ENCODE assay signal across 15 cellular contexts in the genomic region with DNA sequence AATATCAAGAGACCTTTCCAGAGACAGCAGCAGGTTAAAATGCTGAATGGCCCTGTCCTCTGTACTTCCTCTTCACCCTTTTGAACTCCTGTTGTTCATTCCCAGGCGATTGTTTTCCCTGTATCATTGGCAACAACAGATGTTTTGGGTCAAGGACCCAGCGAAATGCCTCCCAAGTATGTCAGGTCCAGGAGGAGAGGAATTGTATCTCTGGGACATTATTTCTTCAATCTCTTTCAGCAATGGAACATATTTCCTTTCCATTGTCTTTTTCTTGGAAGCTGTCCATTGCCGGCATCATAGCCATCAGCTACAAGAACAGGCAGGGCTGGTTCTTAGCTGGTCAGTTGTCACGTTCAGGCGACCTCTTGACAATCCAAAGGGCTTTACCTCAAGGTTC.
A peak's percentile ranks its signal among the peaks of the same experiment; 100 is the strongest.
DNase-seq lines count a peak whose midpoint lies in the region; ATAC-seq and TF ChIP-seq lines count a peak whose summit lies in the region.
"Had no signal": no experiment of that assay in that cellular context is flagged by ENCODE, and none has a peak within 500 bp of the region (broad histone marks: within the 10 kb centered on the region; RNA-seq: fewer than 3 reads in every experiment).

No MANE protein-coding gene starts in this region.

- peaks cover 7% of the 10 kb centered on the region; the same call in 1 of the 2 replicates for H3K79me2 ChIP-seq in PC-9 (ENCODE audit: low read depth)

- no peak overlapping the region for H3K9ac ChIP-seq in mesenchymal stem cell (ENCODE audit: low read length)
- H3K9ac ChIP-seq in stomach smooth muscle (ENCODE audit: low read length in 2 of 2) = no peak overlapping the region

- H4K8ac ChIP-seq in mesenchymal stem cell (ENCODE audit: low read length) = no peak overlapping the region

- H3K9me2 ChIP-seq in PC-9 (ENCODE audit: insufficient read depth) = no peaks in the 10 kb centered on the region

- no peaks in the 10 kb centered on the region for H4K20me1 ChIP-seq in PC-9 (ENCODE audit: insufficient read depth)

- H3K4me1 ChIP-seq in PC-9 (replicated peaks; ENCODE audit: insufficient read depth) (peaks cover 56% of the 10 kb centered on the region), mesenchymal stem cell (ENCODE audit: control insufficient read depth, insufficient read depth, low read depth, low read length) (peaks cover 8% of the 10 kb centered on the region), stomach smooth muscle (ENCODE audit: control insufficient read depth, insufficient read depth, low read length) (peaks cover 83% of the 10 kb centered on the region)

- no peak overlapping the region for H2BK120ac ChIP-seq in mesenchymal stem cell (ENCODE audit: low read depth, low read length)

- CTCF ChIA-PET in PC-9 (lab: Charles Lee) = no interaction called here

- POLR2A ChIA-PET in PC-9 (lab: Charles Lee; ENCODE audit: unreplicated experiment) = interaction anchor here (1.3 kb wide), 1 partner anchor 10 kb away, joined by 7 read pairs; no protein-coding TSS in a partner anchor

- no peak overlapping the region for H2BK5ac ChIP-seq in mesenchymal stem cell (ENCODE audit: low read depth, low read length, poor library complexity, severe bottlenecking)

- peak overlapping the region; percentile 0 to 79 for H3K18ac ChIP-seq in mesenchymal stem cell (ENCODE audit: low read depth in 1 of 2, low read length in 2 of 2)

- H3K36me3 ChIP-seq in PC-9 (ENCODE audit: low read depth) = 0 out of 2 replicates have a peak, but pooled peaks cover 8% of the 10 kb centered on the region
- peaks cover 7 to 15% of the 10 kb centered on the region in 2 experiments for H3K36me3 ChIP-seq in mesenchymal stem cell (ENCODE audit: control insufficient read depth in 1 of 2, insufficient read depth in 2 of 2, low read depth in 1 of 2, low read length in 2 of 2)
- H3K36me3 ChIP-seq in stomach smooth muscle (ENCODE audit: control insufficient read depth in 2 of 2, insufficient read depth in 2 of 2, low read length in 2 of 2) = peaks cover 25 to 51% of the 10 kb centered on the region in 2 donors

- TF ChIP-seq CTCF in PC-9 (conservative IDR thresholded peaks at IDR 0.05) = no peak

- H3K27ac ChIP-seq in PC-9 = no peak overlapping the region
- no peak overlapping the region for H3K27ac ChIP-seq in mesenchymal stem cell (ENCODE audit: low read length, poor library complexity, severe bottlenecking)
- H3K27ac ChIP-seq in stomach smooth muscle (ENCODE audit: low read length) = peak overlapping the region; percentile 82

- no TSS peak for BruUV-seq in PC-9 (replicated peaks; lab: Mats Ljungman, UMichigan)

- H3K4ac ChIP-seq in mesenchymal stem cell (ENCODE audit: low read depth in 1 of 2, low read length in 2 of 2) = peak overlapping the region in 1 of 2 experiments; percentile 62

- H3K9me3 ChIP-seq in PC-9 (ENCODE audit: insufficient read depth, low read depth) = no peaks in the 10 kb centered on the region
- H3K9me3 ChIP-seq in mesenchymal stem cell (ENCODE audit: control insufficient read depth, low read length) = no peaks in the 10 kb centered on the region
- no peaks in the 10 kb centered on the region for H3K9me3 ChIP-seq in stomach smooth muscle (ENCODE audit: control insufficient read depth in 2 of 2, low read length in 2 of 2)

- 87% methylated on average over 5 of the region's 5 CpGs for WGBS in mesenchymal stem cell

- no peak overlapping the region for H3K14ac ChIP-seq in mesenchymal stem cell (ENCODE audit: low read length in 2 of 2)

- peaks cover 19% of the 10 kb centered on the region for H3F3A ChIP-seq in PC-9 (ENCODE audit: insufficient read depth, low read depth)

- no peaks in the 10 kb centered on the region for H3K79me1 ChIP-seq in mesenchymal stem cell (replicated peaks; ENCODE audit: low read length, poor library complexity, severe bottlenecking)

- H2AFZ ChIP-seq in PC-9 (no peak overlapping the region), mesenchymal stem cell (ENCODE audit: low read depth, low read length) (no peak overlapping the region)

- peak overlapping the region; percentile 16; the same call in 1 of the 2 replicates for H3K4me2 ChIP-seq in PC-9
- no peak overlapping the region for H3K4me2 ChIP-seq in mesenchymal stem cell (ENCODE audit: low read length, poor library complexity, severe bottlenecking)

- DNase-seq in PC-9 = peak; percentile 40 to 45
- peak; percentile 17 to 87 for DNase-seq in dermis microvascular lymphatic vessel endothelial cell (ENCODE audit: low read depth in 2 of 2)
- DNase-seq in mesenchymal stem cell = no peak
- DNase-seq in DMS 273 (lab: John Stamatoyannopoulos, UW; ENCODE audit: unreplicated experiment) = no peak
- DNase-seq: activated CD4-positive, alpha-beta T cell treated with anti-CD3 and anti-CD28 coated beads, Interleukin-2, amount 50 U/mL, for 1 hour; activated gamma-delta T cell; central memory CD4-positive, alpha-beta T cell; effector memory CD8-positive, alpha-beta T cell; NCI-H526; SHP77 treated with DMSO at 0.1 percent for 48 hours; stimulated activated naive B cell treated with anti-CD40 and anti-IgM and Interleukin-4, amounts not matched to agents 10 μg/mL and 1 μg/mL and 100 μg/mL, for 72 hours; T-helper 1 cell had no signal

- H3K23ac ChIP-seq in mesenchymal stem cell (ENCODE audit: low read length in 2 of 2) = no peak overlapping the region

- ATAC-seq in HG03139 (IDR thresholded peaks at IDR 0.05; ENCODE audit: unreplicated experiment) (no peak), HG03108 (IDR thresholded peaks at IDR 0.05; ENCODE audit: unreplicated experiment) (no peak)
- ATAC-seq: effector memory CD8-positive, alpha-beta T cell; stimulated activated naive B cell treated with anti-CD40 and anti-IgM and Interleukin-4, amounts not matched to agents 10 μg/mL and 1 μg/mL and 100 μg/mL, for 72 hours had no signal

- H3K4me3 ChIP-seq in PC-9 = no peak overlapping the region
- no peak overlapping the region for H3K4me3 ChIP-seq in mesenchymal stem cell (ENCODE audit: insufficient read depth in 1 of 2, low read depth in 1 of 2, low read length in 2 of 2)
- no peak overlapping the region for H3K4me3 ChIP-seq in stomach smooth muscle (ENCODE audit: low read length in 2 of 2)

- intact Hi-C loops in PC-9 (cut with micrococcal nuclease; ENCODE audit: unreplicated experiment) = loop anchor here (1.0 kb wide), 1 partner anchor 10 kb away; no protein-coding TSS in a partner anchor

- H3K27me3 ChIP-seq in PC-9 (ENCODE audit: insufficient read depth, low read depth) (no peaks in the 10 kb centered on the region), mesenchymal stem cell (ENCODE audit: control insufficient read depth in 1 of 2, insufficient read depth in 1 of 2, low read length in 2 of 2) (no peaks in the 10 kb centered on the region), stomach smooth muscle (ENCODE audit: control insufficient read depth in 1 of 2, insufficient read depth in 2 of 2, low read length in 2 of 2) (no peaks in the 10 kb centered on the region)

- H4K91ac ChIP-seq in mesenchymal stem cell (ENCODE audit: low read length) = no peak overlapping the region

- H2BK12ac ChIP-seq in mesenchymal stem cell (ENCODE audit: low read length in 2 of 2) = peak overlapping the region; percentile 29 to 73

- no peak overlapping the region for H2AK5ac ChIP-seq in mesenchymal stem cell (ENCODE audit: low read length, severe bottlenecking)

- H2BK15ac ChIP-seq in mesenchymal stem cell (ENCODE audit: low read depth, poor library complexity, severe bottlenecking) = peak overlapping the region; percentile 18

Comparison
In these comparisons a context has a peak if more than half of its experiments do, and no peak if none do; other contexts are left out.
1. DNase-seq: peak in PC-9 (2 of 2) and dermis microvascular lymphatic vessel endothelial cell (2 of 2); none in mesenchymal stem cell (single experiment) and DMS 273 (single experiment).